ENCODE assay signal across 8 cellular contexts in genomic region chr19:18657590-18658365, GRCh38. TPM values are rescaled to one million over a fixed set of nuclear protein-coding genes. Genes with fewer than 3 reads are reported as not detected.
DNase-seq lines count a peak whose midpoint lies in the region; ATAC-seq, FAIRE-seq and TF ChIP-seq lines count a peak whose summit lies in the region.

No MANE protein-coding gene starts in this region.

- H3K27me3 Mint-ChIP-seq in osteocyte (ENCODE audit: unreplicated experiment): no peaks in the 10 kb centered on the region

- no peak overlapping the region for H3K4me3 ChIP-seq in fibroblast of mammary gland (ENCODE audit: control insufficient read depth, low read depth, low read length)

- no peak for ATAC-seq in GM21360 (IDR thresholded peaks at IDR 0.05; ENCODE audit: unreplicated experiment)

- FAIRE-seq in D721Med (lab: Jason Lieb, UNC): no peak

- no peak for TF ChIP-seq CTCF in D721Med (IDR thresholded peaks at IDR 0.05; ENCODE audit: insufficient read depth, missing control alignments)
- no peak for TF ChIP-seq CTCF in fibroblast of mammary gland (conservative IDR thresholded peaks at IDR 0.05; ENCODE audit: control insufficient read depth, insufficient read depth, low read depth, low read length)
- TF ChIP-seq CTCF in osteocyte (IDR thresholded peaks at IDR 0.05): no peak

- H3K4me3 Mint-ChIP-seq in osteocyte (ENCODE audit: unreplicated experiment): no peak overlapping the region

- H3K27ac Mint-ChIP-seq in osteocyte (ENCODE audit: unreplicated experiment): peak overlapping the region; percentile 90

- DNase-seq in D721Med (ENCODE audit: insufficient read length, low spot score): peak; percentile 54
- DNase-seq in NCI-H460 (ENCODE audit: extremely low read depth, low read depth): peak; percentile 78
- peak; percentile 82 for DNase-seq in fibroblast of mammary gland (ENCODE audit: low read depth)
- peak; percentile 90 for DNase-seq in osteocyte (ENCODE audit: extremely low spot score, unreplicated experiment)
- DNase-seq in T-helper 9 cell: no peak
- DNase-seq in KG1 (lab: John Stamatoyannopoulos, UW): no peak
- no peak for DNase-seq in 8988T

- H3K9me3 Mint-ChIP-seq in osteocyte (ENCODE audit: unreplicated experiment): no peaks in the 10 kb centered on the region

- H3K4me1 Mint-ChIP-seq in osteocyte (ENCODE audit: unreplicated experiment): peaks cover 57% of the 10 kb centered on the region

- no peaks in the 10 kb centered on the region for H3K36me3 Mint-ChIP-seq in osteocyte (ENCODE audit: unreplicated experiment)

RNA-seq across cellular contexts. Expression of gene KLHL26, which starts 20.9 kb away (rescaled TPM):
- total RNA-seq in NCI-H460 (2014; rRNA removed; shearing (Covaris generic)): 6.4 and 6.6 TPM in 2 replicates
- 5.2 and 8.2 TPM in 2 replicates for polyA plus RNA-seq in NCI-H460 (2014; cell fraction: nucleus; rRNA removed)
- 12.4 and 13.2 TPM in 2 replicates for total RNA-seq in osteocyte

RNA-seq across cellular contexts. Expression of gene CRTC1, which starts 25.7 kb away (rescaled TPM):
- total RNA-seq in NCI-H460 (2014; rRNA removed; shearing (Covaris generic)): 2.9 and 3.2 TPM in 2 replicates
- 10.4 and 11.4 TPM in 2 replicates for polyA plus RNA-seq in NCI-H460 (2014; cell fraction: nucleus; rRNA removed)
- 24.0 and 25.7 TPM in 2 replicates for total RNA-seq in osteocyte

RNA-seq across cellular contexts. Expression of gene TMEM59L, which starts 45.1 kb away (rescaled TPM):
- total RNA-seq in NCI-H460 (2014; rRNA removed; shearing (Covaris generic)): 3.9 and 7.7 TPM in 2 replicates
- polyA plus RNA-seq in NCI-H460 (2014; cell fraction: nucleus; rRNA removed): 5.2 and 8.5 TPM in 2 replicates
- 4.7 and 5.9 TPM in 2 replicates for total RNA-seq in osteocyte

RNA-seq across cellular contexts. Expression of gene CRLF1, which starts 51.2 kb away (rescaled TPM):
- 91.3 and 109 TPM in 2 replicates for total RNA-seq in NCI-H460 (2014; rRNA removed; shearing (Covaris generic))
- 76.3 and 105 TPM in 2 replicates for polyA plus RNA-seq in NCI-H460 (2014; cell fraction: nucleus; rRNA removed)
- total RNA-seq in osteocyte: 17.0 and 18.7 TPM in 2 replicates

Comparison
In these comparisons a context has a peak if more than half of its experiments do, and no peak if none do; other contexts are left out.
1. DNase-seq: peak in D721Med (single experiment), NCI-H460 (single experiment), fibroblast of mammary gland (single experiment) and osteocyte (single experiment); none in T-helper 9 cell (single experiment), KG1 (single experiment) and 8988T (single experiment).